Comparison of ENCODE assay signal across 8 cellular contexts in the genomic region with DNA sequence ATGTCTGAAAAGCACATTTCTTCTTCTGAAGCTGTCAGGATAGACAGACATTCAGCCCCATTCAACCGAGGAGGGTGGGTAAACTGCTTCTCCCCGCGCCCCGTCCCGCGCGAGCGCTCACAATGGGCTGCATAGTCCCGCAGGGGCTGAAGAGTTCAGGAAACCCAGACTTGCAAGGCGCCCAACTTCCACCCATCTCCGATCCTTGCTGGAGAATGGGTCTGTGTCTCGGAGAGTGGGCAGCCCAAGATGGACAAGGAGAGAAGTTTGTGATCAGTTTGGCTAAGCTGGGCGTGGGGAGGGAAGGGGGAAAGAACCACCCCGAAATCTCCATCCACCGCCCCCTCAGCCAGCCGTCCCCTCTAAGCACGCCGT. TPM values are rescaled to one million over a fixed set of nuclear protein-coding genes. Genes with fewer than 3 reads are reported as not detected.
A peak's percentile ranks its signal among the peaks of the same experiment; 100 is the strongest.
DNase-seq lines count a peak whose midpoint lies in the region; ATAC-seq and TF ChIP-seq lines count a peak whose summit lies in the region.

No MANE protein-coding gene starts in this region.

- H3K9me3 ChIP-seq in neural cell (ENCODE audit: low read length): no peaks in the 10 kb centered on the region

- H3F3A ChIP-seq in neural cell (ENCODE audit: insufficient read depth, low read length, poor library complexity, severe bottlenecking): no peaks in the 10 kb centered on the region

- H3K27ac ChIP-seq in neural cell (ENCODE audit: low read length): no peak overlapping the region

- H3K4me2 ChIP-seq in neural cell (ENCODE audit: low read length): peak overlapping the region; percentile 77

- TF ChIP-seq RAD21 in neural cell (conservative IDR thresholded peaks at IDR 0.05): no peak

- peak overlapping the region; percentile 51 for H3K9ac ChIP-seq in neural cell (ENCODE audit: low read length)

- DNase-seq in Daoy (ENCODE audit: low read depth) (peak; percentile 64), fibroblast of peridontal ligament (ENCODE audit: extremely low read depth) (peak; percentile 18), NCI-H2227 (lab: John Stamatoyannopoulos, UW; ENCODE audit: unreplicated experiment) (no peak), NCI-H2107 treated with DMSO at 0.1 percent for 48 hours (lab: John Stamatoyannopoulos, UW; ENCODE audit: unreplicated experiment) (no peak), NCI-H1092 treated with DMSO at 0.1 percent for 48 hours (lab: John Stamatoyannopoulos, UW) (no peak)
- peak; percentile 68 for DNase-seq in activated CD8-positive, alpha-beta memory T cell treated with anti-CD3 and anti-CD28 coated beads for 24 hours

- H2AFZ ChIP-seq in neural cell (ENCODE audit: low read depth, low read length): peak overlapping the region; percentile 36

- TF ChIP-seq EP300 in neural cell (conservative IDR thresholded peaks at IDR 0.05; ENCODE audit: poor library complexity, severe bottlenecking): no peak

- H3K79me2 ChIP-seq in neural cell (replicated peaks; ENCODE audit: insufficient read depth, low read length): peaks cover 50% of the 10 kb centered on the region

- no peak for TF ChIP-seq CTCF in neural cell (IDR thresholded peaks at IDR 0.05; ENCODE audit: poor library complexity, severe bottlenecking)

- no peaks in the 10 kb centered on the region for H3K9me2 ChIP-seq in neural cell (ENCODE audit: insufficient read depth, low read length)

- H3K36me3 ChIP-seq in neural cell (ENCODE audit: insufficient read depth, low read length): no peaks in the 10 kb centered on the region

- peak; percentile 10 for ATAC-seq in HG02840 (IDR thresholded peaks at IDR 0.05; ENCODE audit: low FRiP score, unreplicated experiment)

- no peaks in the 10 kb centered on the region for H3K27me3 ChIP-seq in neural cell (ENCODE audit: insufficient read depth, low read depth, low read length)

- no peaks in the 10 kb centered on the region for H4K20me1 ChIP-seq in neural cell (ENCODE audit: insufficient read depth)

- H3K4me3 ChIP-seq in neural cell (ENCODE audit: low read length): peak overlapping the region; percentile 84

TF ChIP-seq in neural cell, 6 proteins besides CTCF, POLR2A, EP300 and RAD21:
- TF ChIP-seq POLR2AphosphoS5 (IDR thresholded peaks at IDR 0.05) (no peak), TAF1 (IDR thresholded peaks at IDR 0.05; ENCODE audit: low read depth) (no peak), SMC3 (conservative IDR thresholded peaks at IDR 0.05; ENCODE audit: poor library complexity) (no peak), EZH2 (IDR thresholded peaks at IDR 0.05; ENCODE audit: borderline replicate concordance, insufficient read depth, low read length, poor library complexity, severe bottlenecking) (no peak)
- TF ChIP-seq, protein P1, sequence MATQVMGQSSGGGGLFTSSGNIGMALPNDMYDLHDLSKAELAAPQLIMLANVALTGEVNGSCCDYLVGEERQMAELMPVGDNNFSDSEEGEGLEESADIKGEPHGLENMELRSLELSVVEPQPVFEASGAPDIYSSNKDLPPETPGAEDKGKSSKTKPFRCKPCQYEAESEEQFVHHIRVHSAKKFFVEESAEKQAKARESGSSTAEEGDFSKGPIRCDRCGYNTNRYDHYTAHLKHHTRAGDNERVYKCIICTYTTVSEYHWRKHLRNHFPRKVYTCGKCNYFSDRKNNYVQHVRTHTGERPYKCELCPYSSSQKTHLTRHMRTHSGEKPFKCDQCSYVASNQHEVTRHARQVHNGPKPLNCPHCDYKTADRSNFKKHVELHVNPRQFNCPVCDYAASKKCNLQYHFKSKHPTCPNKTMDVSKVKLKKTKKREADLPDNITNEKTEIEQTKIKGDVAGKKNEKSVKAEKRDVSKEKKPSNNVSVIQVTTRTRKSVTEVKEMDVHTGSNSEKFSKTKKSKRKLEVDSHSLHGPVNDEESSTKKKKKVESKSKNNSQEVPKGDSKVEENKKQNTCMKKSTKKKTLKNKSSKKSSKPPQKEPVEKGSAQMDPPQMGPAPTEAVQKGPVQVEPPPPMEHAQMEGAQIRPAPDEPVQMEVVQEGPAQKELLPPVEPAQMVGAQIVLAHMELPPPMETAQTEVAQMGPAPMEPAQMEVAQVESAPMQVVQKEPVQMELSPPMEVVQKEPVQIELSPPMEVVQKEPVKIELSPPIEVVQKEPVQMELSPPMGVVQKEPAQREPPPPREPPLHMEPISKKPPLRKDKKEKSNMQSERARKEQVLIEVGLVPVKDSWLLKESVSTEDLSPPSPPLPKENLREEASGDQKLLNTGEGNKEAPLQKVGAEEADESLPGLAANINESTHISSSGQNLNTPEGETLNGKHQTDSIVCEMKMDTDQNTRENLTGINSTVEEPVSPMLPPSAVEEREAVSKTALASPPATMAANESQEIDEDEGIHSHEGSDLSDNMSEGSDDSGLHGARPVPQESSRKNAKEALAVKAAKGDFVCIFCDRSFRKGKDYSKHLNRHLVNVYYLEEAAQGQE (IDR thresholded peaks at IDR 0.05; ENCODE audit: borderline replicate concordance): no peak

RNA-seq across cellular contexts. Expression of a gene that starts 0.7 kb away (rescaled TPM):
- 39.8 and 44.1 TPM in 2 replicates for total RNA-seq in Daoy (2014; rRNA removed; shearing (Covaris generic))
- 9.7 and 12.5 TPM in 2 replicates for polyA plus RNA-seq in neural cell
- polyA minus RNA-seq in neural cell: 16.4 and 18.5 TPM in 2 replicates

Comparison
In these comparisons a context has a peak if more than half of its experiments do, and no peak if none do; other contexts are left out.
1. DNase-seq: peak in Daoy (single experiment), activated CD8-positive, alpha-beta memory T cell treated with anti-CD3 and anti-CD28 coated beads for 24 hours (single experiment) and fibroblast of peridontal ligament (single experiment); none in NCI-H2227 (single experiment), NCI-H2107 treated with DMSO at 0.1 percent for 48 hours (single experiment) and NCI-H1092 treated with DMSO at 0.1 percent for 48 hours (single experiment).